ENCODE assay signal across 25 cellular contexts in the genomic region with DNA sequence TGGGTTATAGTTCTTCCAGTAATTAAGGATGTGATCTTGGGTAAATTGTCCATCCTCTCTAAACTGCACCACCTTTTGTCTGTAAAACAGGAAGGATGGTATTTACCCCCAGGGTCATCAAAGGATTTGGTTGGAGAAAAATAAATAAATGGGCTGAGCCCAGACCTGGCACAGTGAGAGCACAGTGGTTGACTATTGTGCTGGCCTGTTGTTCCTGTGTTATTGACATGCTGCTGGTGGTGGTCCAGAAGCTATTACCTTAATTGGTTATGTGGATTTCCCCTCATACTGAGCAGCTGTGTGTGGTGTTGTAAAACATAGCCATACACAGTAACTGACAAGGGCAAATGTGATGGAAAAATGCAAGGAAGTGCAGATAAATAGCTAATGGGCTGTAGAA. TPM values are rescaled to one million over a fixed set of nuclear protein-coding genes. Genes with fewer than 3 reads are reported as not detected.
"Had no signal": no experiment of that assay in that cellular context is flagged by ENCODE, and none has a peak within 500 bp of the region (broad histone marks: within the 10 kb centered on the region; RNA-seq: fewer than 3 reads in every experiment).

No MANE protein-coding gene starts in this region.

- H3K36me3 ChIP-seq: breast epithelium, left ventricle myocardium inferior, ovary, right atrium auricular region, tibial artery had no signal

- H3K27me3 ChIP-seq: foreskin keratinocyte, hepatocyte, ovary, right atrium auricular region, tibial artery had no signal

- H3K4me3 ChIP-seq: breast epithelium, hepatocyte, left ventricle myocardium inferior, ovary, psoas muscle, right atrium auricular region, tibial artery had no signal

- DNase-seq: activated CD4-positive, alpha-beta memory T cell treated with anti-CD3 and anti-CD28 coated beads for 36 hours; activated CD4-positive, alpha-beta T cell treated with anti-CD3 and anti-CD28 coated beads for 48 hours; activated effector memory CD4-positive, alpha-beta T cell treated with Interleukin-2 at 50 U/mL for 16 hours; activated naive CD4-positive, alpha-beta T cell treated with anti-CD3 and anti-CD28 coated beads for 36 hours; activated naive CD8-positive, alpha-beta T cell treated with anti-CD3 and anti-CD28 coated beads, Interleukin-2, amount 10 ng/mL, durations not matched to agents 7 days and 5 days; activated T-cell treated with anti-CD3 and anti-CD28 coated beads, Interleukin-2, amount 50 U/mL, for 72 hours; amniotic stem cell; effector memory CD4-positive, alpha-beta T cell; foreskin keratinocyte; immature natural killer cell; left ventricle myocardium inferior; midbrain; ovary; psoas muscle; stimulated activated CD4-positive, alpha-beta T cell treated with anti-CD3 and anti-CD28 coated beads, Interleukin-12 subunit alpha, Interleukin-12 subunit beta, amount 100 ng/mL, for 4 hours; stimulated activated naive CD8-positive, alpha-beta T cell treated with anti-CD3 and anti-CD28 coated beads, Interleukin-15, amount 100 ng/mL, for 72 hours; tibial artery had no signal

- ATAC-seq: activated T-cell treated with anti-CD3 and anti-CD28 coated beads, Interleukin-2, amount 50 U/mL, for 72 hours; foreskin keratinocyte; natural killer cell treated with Interleukin-12 subunit alpha and Interleukin-12 subunit beta and Interleukin-15 and Interleukin-18, amount 100 ng/mL, for 72 hours; psoas muscle; stimulated activated naive CD8-positive, alpha-beta T cell treated with anti-CD3 and anti-CD28 coated beads, Interleukin-15, amount 100 ng/mL, for 72 hours had no signal

RNA-seq across cellular contexts. Expression of a gene that starts 0.7 kb away (rescaled TPM):
- total RNA-seq: activated CD4-positive, alpha-beta memory T cell treated with anti-CD3 and anti-CD28 coated beads for 36 hours; activated naive CD4-positive, alpha-beta T cell treated with anti-CD3 and anti-CD28 coated beads for 36 hours; activated naive CD8-positive, alpha-beta T cell treated with anti-CD3 and anti-CD28 coated beads, Interleukin-2, amount 10 ng/mL, durations not matched to agents 7 days and 5 days; activated T-cell treated with anti-CD3 and anti-CD28 coated beads, Interleukin-2, amount 50 U/mL, for 72 hours; breast epithelium; dermis microvascular lymphatic vessel endothelial cell; hepatocyte; kidney epithelial cell; left ventricle myocardium inferior; natural killer cell treated with Interleukin-12 subunit alpha and Interleukin-12 subunit beta and Interleukin-15 and Interleukin-18, amount 100 ng/mL, for 72 hours; ovary; psoas muscle; right atrium auricular region; skeletal muscle tissue; ureter had no signal
